ENCODE assay signal across 1 cellular context in the genomic region with DNA sequence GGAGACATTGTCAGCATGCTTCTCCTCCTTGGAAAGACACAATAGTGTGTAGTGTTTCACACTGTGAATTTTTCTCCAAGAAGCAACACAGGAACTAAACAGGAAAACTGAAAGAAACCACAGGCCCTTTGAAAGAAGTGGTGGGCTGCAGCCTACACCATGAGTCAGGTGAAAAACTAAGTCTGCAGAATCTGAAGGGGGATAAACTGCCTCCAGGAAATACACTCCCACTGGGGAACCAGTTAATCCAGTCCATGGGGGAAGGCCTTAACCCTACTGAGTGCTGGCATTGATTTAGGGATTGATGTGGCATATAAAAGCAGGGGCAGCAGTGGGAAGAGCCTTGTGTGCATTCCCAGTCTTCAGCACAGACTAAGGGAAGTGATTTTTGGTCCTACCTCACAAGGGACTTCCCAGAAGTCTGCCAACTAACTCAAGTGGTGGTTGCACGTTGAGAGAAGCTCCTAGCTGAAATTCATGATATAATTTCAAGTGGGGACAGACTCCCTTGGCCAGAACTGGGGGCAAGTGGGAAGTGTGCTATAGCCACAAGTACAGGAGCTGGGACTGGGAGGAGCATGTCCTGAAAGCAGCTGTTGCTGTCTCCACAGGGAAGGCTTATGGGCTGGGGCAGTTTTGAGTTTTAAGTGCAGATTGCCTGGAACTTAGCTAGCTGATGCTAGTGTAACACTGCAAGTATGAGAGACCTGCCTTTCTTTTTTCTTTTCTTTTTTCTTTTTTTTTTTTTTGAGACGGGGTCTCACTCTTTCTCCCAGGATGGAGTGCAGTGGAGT.
TF ChIP-seq lines count a peak whose summit lies in the region.

No MANE protein-coding gene starts in this region.

TF ChIP-seq in H1, 55 proteins besides CTCF, POLR2A, EP300 and RAD21:
- no peak for TF ChIP-seq SAP30 (IDR thresholded peaks at IDR 0.05; ENCODE audit: insufficient read depth, insufficient replicate concordance, low read length)
- no peak for TF ChIP-seq JUN (IDR thresholded peaks at IDR 0.05; ENCODE audit: low read depth, low read length)
- no peak for TF ChIP-seq TEAD4 (IDR thresholded peaks at IDR 0.05; ENCODE audit: low read depth, low read length)
- TF ChIP-seq PHF8 (conservative IDR thresholded peaks at IDR 0.05; ENCODE audit: low read depth, low read length): no peak
- no peak for TF ChIP-seq GABPA (IDR thresholded peaks at IDR 0.05; ENCODE audit: borderline replicate concordance, insufficient read depth, low read length)
- TF ChIP-seq KDM1A (IDR thresholded peaks at IDR 0.05; ENCODE audit: borderline replicate concordance, low read length): no peak
- TF ChIP-seq RXRA (IDR thresholded peaks at IDR 0.05; ENCODE audit: insufficient read depth, low read depth, low read length): no peak
- TF ChIP-seq NANOG (IDR thresholded peaks at IDR 0.05; ENCODE audit: insufficient read depth, low read depth, low read length, poor library complexity, severe bottlenecking): no peak
- no peak for TF ChIP-seq BACH1 (IDR thresholded peaks at IDR 0.05; ENCODE audit: low read length)
- TF ChIP-seq CREB1 (IDR thresholded peaks at IDR 0.05): no peak
- TF ChIP-seq EGR1 (IDR thresholded peaks at IDR 0.05; ENCODE audit: borderline replicate concordance, low read depth, low read length): no peak
- TF ChIP-seq, protein P1, sequence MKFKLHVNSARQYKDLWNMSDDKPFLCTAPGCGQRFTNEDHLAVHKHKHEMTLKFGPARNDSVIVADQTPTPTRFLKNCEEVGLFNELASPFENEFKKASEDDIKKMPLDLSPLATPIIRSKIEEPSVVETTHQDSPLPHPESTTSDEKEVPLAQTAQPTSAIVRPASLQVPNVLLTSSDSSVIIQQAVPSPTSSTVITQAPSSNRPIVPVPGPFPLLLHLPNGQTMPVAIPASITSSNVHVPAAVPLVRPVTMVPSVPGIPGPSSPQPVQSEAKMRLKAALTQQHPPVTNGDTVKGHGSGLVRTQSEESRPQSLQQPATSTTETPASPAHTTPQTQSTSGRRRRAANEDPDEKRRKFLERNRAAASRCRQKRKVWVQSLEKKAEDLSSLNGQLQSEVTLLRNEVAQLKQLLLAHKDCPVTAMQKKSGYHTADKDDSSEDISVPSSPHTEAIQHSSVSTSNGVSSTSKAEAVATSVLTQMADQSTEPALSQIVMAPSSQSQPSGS (IDR thresholded peaks at IDR 0.05; ENCODE audit: low read length): no peak
- TF ChIP-seq RNF2 (IDR thresholded peaks at IDR 0.05; ENCODE audit: borderline replicate concordance, low read depth, low read length, missing control alignments, poor library complexity, severe bottlenecking): no peak
- TF ChIP-seq JUND (IDR thresholded peaks at IDR 0.05; ENCODE audit: low read length): no peak
